ENCODE assay signal across 2 cellular contexts in the genomic region with DNA sequence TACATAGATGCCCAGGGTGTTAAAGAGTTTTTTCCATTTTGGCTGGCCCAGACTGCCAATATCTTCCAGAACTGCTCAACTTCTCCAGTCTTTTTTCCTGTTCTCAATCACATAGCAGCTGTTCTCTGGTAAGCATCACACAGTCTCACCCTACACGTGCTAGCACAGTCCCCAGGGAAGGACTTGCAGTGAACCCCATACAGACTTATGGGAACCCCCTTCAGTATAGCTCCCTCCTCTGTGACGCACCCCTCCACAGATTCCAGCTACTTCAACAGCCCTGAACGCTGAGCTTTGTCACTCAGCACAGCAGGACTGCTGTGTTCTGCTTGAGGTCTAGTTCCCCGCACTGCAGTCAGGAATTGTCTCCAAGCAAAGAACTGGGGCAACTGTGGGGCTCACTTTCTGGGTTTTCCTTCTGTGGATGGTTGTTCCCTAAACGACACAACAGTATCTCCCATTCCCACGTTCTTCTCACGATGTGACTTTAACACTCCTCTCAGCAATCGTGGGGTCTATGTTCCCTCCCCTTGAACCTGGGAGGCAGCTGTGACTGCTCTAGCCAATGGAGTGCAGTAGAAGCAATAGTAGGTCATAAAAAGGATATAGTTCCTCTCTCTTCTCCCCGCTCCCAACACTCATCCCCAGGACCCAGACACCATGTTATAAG.
A peak's percentile ranks its signal among the peaks of the same experiment; 100 is the strongest.
TF ChIP-seq lines count a peak whose summit lies in the region.

No MANE protein-coding gene starts in this region.

TF ChIP-seq in GM12878, 131 proteins besides CTCF, POLR2A, EP300 and RAD21:
- TF ChIP-seq BHLHE40 (IDR thresholded peaks at IDR 0.05; ENCODE audit: borderline replicate concordance in 1 of 2, low read depth in 2 of 2, low read length in 1 of 2) (peak in 1 of 2 experiments; percentile 54; a peak in 1 of 4 replicates), BCL3 (IDR thresholded peaks at IDR 0.05; ENCODE audit: borderline replicate concordance, insufficient read depth, low read depth, low read length, poor library complexity, severe bottlenecking) (no peak)

TF ChIP-seq in endothelial cell of umbilical vein, 7 proteins besides CTCF, POLR2A, EP300 and RAD21:
- no peak for TF ChIP-seq MYC (IDR thresholded peaks at IDR 0.05; ENCODE audit: low read depth, low read length)
- peak; percentile 38 for TF ChIP-seq EZH2 (IDR thresholded peaks at IDR 0.05; ENCODE audit: borderline replicate concordance, low read depth, low read length, severe bottlenecking)
